In genomic region chr1:99943238-99943794, GRCh38 we compare ENCODE assay signal across 13 cellular contexts. TPM values are rescaled to one million over a fixed set of nuclear protein-coding genes. Genes with fewer than 3 reads are reported as not detected.
DNase-seq lines count a peak whose midpoint lies in the region; ATAC-seq and TF ChIP-seq lines count a peak whose summit lies in the region.
"Had no signal": no experiment of that assay in that cellular context is flagged by ENCODE, and none has a peak within 500 bp of the region (broad histone marks: within the 10 kb centered on the region; RNA-seq: fewer than 3 reads in every experiment).

No MANE protein-coding gene starts in this region.

- no peaks in the 10 kb centered on the region for H3K79me1 ChIP-seq in neuronal stem cell (ENCODE audit: low read depth, low read length)

- H3K27ac ChIP-seq in neuronal stem cell (replicated peaks; ENCODE audit: low read length) (no peak overlapping the region), uterus (no peak overlapping the region)
- H3K27ac ChIP-seq: Peyer's patch, sigmoid colon had no signal

- H3K4me3 Mint-ChIP-seq in brain, result peak overlapping the region in 1 of 5 experiments; percentile 9
- H3K4me3 Mint-ChIP-seq: activated CD8-positive, alpha-beta T cell treated with anti-CD3 and anti-CD28 coated beads, Interleukin-2, amount 10 ng/mL, durations not matched to agents 7 days and 5 days had no signal

- no peak overlapping the region for H2BK120ac ChIP-seq in neuronal stem cell (ENCODE audit: low read depth, low read length)

- no peak overlapping the region for H2BK12ac ChIP-seq in neuronal stem cell (ENCODE audit: low read length)

- TF ChIP-seq POLR2A in uterus (IDR thresholded peaks at IDR 0.05), result no peak

- H3K4me2 ChIP-seq in neuronal stem cell (ENCODE audit: insufficient read depth, low read length, poor library complexity, severe bottlenecking), result no peak overlapping the region

- H4K91ac ChIP-seq in neuronal stem cell (ENCODE audit: low read depth, low read length, poor library complexity), result no peak overlapping the region

- no peak overlapping the region for H3K4ac ChIP-seq in neuronal stem cell (ENCODE audit: low read length)

- no peak overlapping the region for H3K18ac ChIP-seq in neuronal stem cell (ENCODE audit: low read length)

- peak overlapping the region in 4 of 5 experiments; percentile 10 to 60 (median 54) for H3K27ac Mint-ChIP-seq in brain
- H3K27ac Mint-ChIP-seq: activated CD8-positive, alpha-beta T cell treated with anti-CD3 and anti-CD28 coated beads, Interleukin-2, amount 10 ng/mL, durations not matched to agents 7 days and 5 days had no signal

- H3K4me1 Mint-ChIP-seq in brain, result peaks cover 10% of the 10 kb centered on the region

- H2AFZ ChIP-seq in neuronal stem cell (ENCODE audit: low read length), result peak overlapping the region; percentile 55

- no peaks in the 10 kb centered on the region for H3K9me3 Mint-ChIP-seq in brain

- H3K9ac ChIP-seq in neuronal stem cell (ENCODE audit: low read depth, low read length, poor library complexity), result no peak overlapping the region

- no CpG with 5 or more reads among the region's 7 CpGs for WGBS in neuronal stem cell (ENCODE audit: extremely low coverage in 2 of 2, insufficient read length in 2 of 2, insufficient replicate concordance in 1 of 2), 2 donors

- H2BK15ac ChIP-seq in neuronal stem cell (ENCODE audit: low read length), result no peak overlapping the region

- no peaks in the 10 kb centered on the region for H3K36me3 Mint-ChIP-seq in brain

- no peak overlapping the region for H2BK5ac ChIP-seq in neuronal stem cell (ENCODE audit: low read length)

- no peak overlapping the region for H3K23ac ChIP-seq in neuronal stem cell (ENCODE audit: low read depth, low read length, poor library complexity)

- DNase-seq in ELF-1 (ENCODE audit: low read depth, low spot score) (peak; percentile 47), NCI-H2107 (lab: John Stamatoyannopoulos, UW) (peak; percentile 60), neuronal stem cell (ENCODE audit: low spot score) (no peak), uterus (no peak), GM19238 (ENCODE audit: insufficient read length, low spot score) (no peak), COR-L47 (lab: John Stamatoyannopoulos, UW) (no peak)
- DNase-seq: activated CD8-positive, alpha-beta T cell treated with anti-CD3 and anti-CD28 coated beads, Interleukin-2, amount 10 ng/mL, durations not matched to agents 7 days and 5 days; cerebellar nuclear complex; Peyer's patch; sigmoid colon; stimulated activated naive CD4-positive, alpha-beta T cell had no signal

- H3K36me3 ChIP-seq in neuronal stem cell (replicated peaks in 1 of 2; ENCODE audit: control insufficient read depth in 2 of 2, insufficient read depth in 2 of 2, low read length in 2 of 2) (no peaks in the 10 kb centered on the region), uterus (no peaks in the 10 kb centered on the region)
- H3K36me3 ChIP-seq: Peyer's patch, sigmoid colon had no signal

- TF ChIP-seq CTCF in brain (conservative IDR thresholded peaks at IDR 0.05) (no peak), uterus (IDR thresholded peaks at IDR 0.05) (no peak)

- H3K27me3 ChIP-seq in neuronal stem cell (ENCODE audit: control insufficient read depth in 3 of 3, insufficient read depth in 3 of 3, low read depth in 1 of 3, low read length in 3 of 3) (no peaks in the 10 kb centered on the region), uterus (no peaks in the 10 kb centered on the region)
- H3K27me3 ChIP-seq: Peyer's patch, sigmoid colon had no signal

- H3K27me3 Mint-ChIP-seq in brain, result peaks cover 8% of the 10 kb centered on the region

- no peak overlapping the region for H4K8ac ChIP-seq in neuronal stem cell (ENCODE audit: low read depth, low read length)

- no peak overlapping the region for H3K14ac ChIP-seq in neuronal stem cell (ENCODE audit: low read length)

- no peak overlapping the region for H2AK5ac ChIP-seq in neuronal stem cell (ENCODE audit: low read depth, low read length)

- ATAC-seq in GM18867 (IDR thresholded peaks at IDR 0.05; ENCODE audit: unreplicated experiment), result no peak
- ATAC-seq: activated CD8-positive, alpha-beta T cell treated with anti-CD3 and anti-CD28 coated beads, Interleukin-2, amount 10 ng/mL, durations not matched to agents 7 days and 5 days had no signal

- H3K9me3 ChIP-seq in neuronal stem cell (replicated peaks in 1 of 2; ENCODE audit: control insufficient read depth in 2 of 2, insufficient read depth in 1 of 2, low read depth in 1 of 2, low read length in 2 of 2) (no peaks in the 10 kb centered on the region), uterus (no peaks in the 10 kb centered on the region)
- H3K9me3 ChIP-seq: Peyer's patch, sigmoid colon had no signal

- intact Hi-C loops in uterus (cut with DNase I; ENCODE audit: low total_unique reads), result no loop called here

- no peaks in the 10 kb centered on the region for H3K4me1 ChIP-seq in neuronal stem cell (ENCODE audit: control insufficient read depth in 2 of 2, insufficient read depth in 1 of 2, low read depth in 1 of 2, low read length in 2 of 2)
- no peaks in the 10 kb centered on the region for H3K4me1 ChIP-seq in uterus
- H3K4me1 ChIP-seq: Peyer's patch, sigmoid colon had no signal

- H3K4me3 ChIP-seq in neuronal stem cell (ENCODE audit: low read length in 2 of 2) (no peak overlapping the region), uterus (no peak overlapping the region)
- H3K4me3 ChIP-seq: Peyer's patch, sigmoid colon had no signal

RNA-seq across cellular contexts. Expression of gene SLC35A3, which starts 26.5 kb away (rescaled TPM):
- 3.6 TPM for polyA plus RNA-seq in brain (ENCODE audit: insufficient read depth, low read depth, low replicate concordance)
- polyA plus RNA-seq in neuronal stem cell (2013, experiment 1 of 2), result 9.1 TPM
- polyA plus RNA-seq in neuronal stem cell (2013, experiment 2 of 2), result 9.3 TPM
- 10 to 100 TPM in 3 of 4 donors, 1 to 10 TPM in 1; 6.7 to 65.3 (median 28.8) TPM for total RNA-seq in uterus

Comparison
In these comparisons a context has a peak if more than half of its experiments do, and no peak if none do; other contexts are left out.
1. DNase-seq: peak in ELF-1 (single experiment) and NCI-H2107 (single experiment); none in neuronal stem cell (single experiment), uterus (0 of 2), GM19238 (single experiment) and COR-L47 (single experiment).